8 cellular contexts compared by ENCODE assay signal in genomic region chr2:70553584-70554337, GRCh38.
A peak's percentile ranks its signal among the peaks of the same experiment; 100 is the strongest.
DNase-seq lines count a peak whose midpoint lies in the region; ATAC-seq and TF ChIP-seq lines count a peak whose summit lies in the region.

Gene TGFA (minus strand): TSS chr2:70553826. CDS start chr2:70553767, 59 bp downstream.

- H3K9ac ChIP-seq in mucosa of stomach (ENCODE audit: low read length), result peak within 1 kb of the TSS; percentile 93

- peaks cover 3% of the 10 kb centered on the region for H3K27me3 ChIP-seq in mucosa of stomach (ENCODE audit: control insufficient read depth, insufficient read depth, low read length)

- H3K36me3 ChIP-seq in mucosa of stomach (ENCODE audit: control insufficient read depth, insufficient read depth, low read length), result no peaks in the 10 kb centered on the region

- H3K9me3 ChIP-seq in mucosa of stomach (ENCODE audit: control insufficient read depth, low read length), result no peaks in the 10 kb centered on the region

- TF ChIP-seq CTCF in AG09319 (IDR thresholded peaks at IDR 0.05; ENCODE audit: low read depth, low read length), result peak; percentile 56; the same call in 1 of the 2 replicates

- peaks cover 33% of the 10 kb centered on the region for H3K4me1 ChIP-seq in mucosa of stomach (ENCODE audit: control insufficient read depth, insufficient read depth, low read length)

- ATAC-seq in GM19043 (IDR thresholded peaks at IDR 0.05; ENCODE audit: low read depth, unreplicated experiment) (peak; percentile 52), HG03469 (IDR thresholded peaks at IDR 0.05; ENCODE audit: unreplicated experiment) (peak; percentile 52)

- H3K27ac ChIP-seq in epithelial cell of prostate, result peak within 1 kb of the TSS; percentile 97

- DNase-seq in AG09319 (ENCODE audit: extremely low read depth, low read depth) (peak; percentile 3), NOMO-1 treated with DMSO at 0.1 percent for 48 hours (lab: John Stamatoyannopoulos, UW; ENCODE audit: unreplicated experiment) (peak; percentile 76), activated T-cell treated with anti-CD3 and anti-CD28 coated beads for 1 hour (ENCODE audit: low read depth) (peak; percentile 52), epithelial cell of prostate (ENCODE audit: low read depth, low spot score) (peak; percentile 78)
- DNase-seq in stimulated activated CD8-positive, alpha-beta memory T cell treated with anti-CD3 and anti-CD28 coated beads, Interleukin-4, amount 100 ng/mL, for 48 hours, result peak; percentile 76

- peak within 1 kb of the TSS; percentile 60 for H3K4me3 ChIP-seq in mucosa of stomach (ENCODE audit: low read length)

Comparison
In these comparisons a context has a peak if more than half of its experiments do, and no peak if none do; other contexts are left out.
1. Peak in every context shown above with its lines: DNase-seq, ATAC-seq, H3K4me3 ChIP-seq and H3K27ac ChIP-seq.
2. DNase-seq: peak in every context shown above with its lines; median percentile 78 in epithelial cell of prostate; 76 in NOMO-1 treated with DMSO at 0.1 percent for 48 hours; 76 in stimulated activated CD8-positive, alpha-beta memory T cell treated with anti-CD3 and anti-CD28 coated beads, Interleukin-4, amount 100 ng/mL, for 48 hours; 52 in activated T-cell treated with anti-CD3 and anti-CD28 coated beads for 1 hour; 3 in AG09319.